ENCODE assay signal across 19 cellular contexts in genomic region chr5:79241535-79241979, GRCh38. TPM values are rescaled to one million over a fixed set of nuclear protein-coding genes. Genes with fewer than 3 reads are reported as not detected.
DNase-seq lines count a peak whose midpoint lies in the region; ATAC-seq and TF ChIP-seq lines count a peak whose summit lies in the region.
"Had no signal": no experiment of that assay in that cellular context is flagged by ENCODE, and none has a peak within 500 bp of the region (broad histone marks: within the 10 kb centered on the region; RNA-seq: fewer than 3 reads in every experiment).

No MANE protein-coding gene starts in this region.

- H3K4me1 ChIP-seq in right atrium auricular region, result peaks cover 0 to 43% of the 10 kb centered on the region in 2 donors
- peaks cover 0 to 61% (median 38%) of the 10 kb centered on the region in 12 donors for H3K4me1 ChIP-seq in heart left ventricle
- peaks cover 71% of the 10 kb centered on the region for H3K4me1 ChIP-seq in Loucy (ENCODE audit: insufficient read depth, low read length, poor library complexity, severe bottlenecking)

- no peak for ATAC-seq in heart left ventricle
- no peak for ATAC-seq in effector memory CD8-positive, alpha-beta T cell (replicated peaks)
- ATAC-seq: left cardiac atrium had no signal

- H3K36me3 Mint-ChIP-seq in effector memory CD8-positive, alpha-beta T cell (ENCODE audit: insufficient read depth), result peaks cover 38% of the 10 kb centered on the region
- H3K36me3 Mint-ChIP-seq in type B pancreatic cell (peaks cover 8% of the 10 kb centered on the region), osteocyte (ENCODE audit: unreplicated experiment) (peaks cover 6% of the 10 kb centered on the region)

- intact Hi-C loops in heart left ventricle (cut with DNase I), result no loop called here

- H3K9ac ChIP-seq in Loucy (ENCODE audit: low read depth, low read length, poor library complexity, severe bottlenecking), result peak overlapping the region; percentile 24

- peak overlapping the region; percentile 48 to 93 for H3K4me3 Mint-ChIP-seq in effector memory CD8-positive, alpha-beta T cell
- peak overlapping the region; percentile 4 for H3K4me3 Mint-ChIP-seq in type B pancreatic cell
- no peak overlapping the region for H3K4me3 Mint-ChIP-seq in osteocyte (ENCODE audit: unreplicated experiment)

- H3K4me1 Mint-ChIP-seq in effector memory CD8-positive, alpha-beta T cell (ENCODE audit: low read depth in 2 of 2), result peaks cover 48 to 78% of the 10 kb centered on the region in 2 donors
- H3K4me1 Mint-ChIP-seq in type B pancreatic cell (ENCODE audit: unreplicated experiment), result peaks cover 26% of the 10 kb centered on the region
- H3K4me1 Mint-ChIP-seq in osteocyte (ENCODE audit: unreplicated experiment), result peaks cover 35% of the 10 kb centered on the region

- no peak overlapping the region for H3K4me3 ChIP-seq in right atrium auricular region
- H3K4me3 ChIP-seq in heart left ventricle, result no peak overlapping the region
- H3K4me3 ChIP-seq in Loucy (ENCODE audit: low read length, poor library complexity, severe bottlenecking), result peak overlapping the region; percentile 82

- peaks cover 99% of the 10 kb centered on the region for H3K79me2 ChIP-seq in Loucy (ENCODE audit: insufficient read depth, low read length)

- no peak for TF ChIP-seq POLR2A in heart left ventricle (IDR thresholded peaks at IDR 0.05)

- no peaks in the 10 kb centered on the region for H3K36me3 ChIP-seq in right atrium auricular region
- no peaks in the 10 kb centered on the region for H3K36me3 ChIP-seq in heart left ventricle
- H3K36me3 ChIP-seq in Loucy (ENCODE audit: insufficient read depth, low read length), result no peaks in the 10 kb centered on the region

- 0 out of 2 replicates have a peak, but pooled peaks cover 4% of the 10 kb centered on the region for H3F3A ChIP-seq in Loucy (ENCODE audit: low read depth)

- H3K27ac Mint-ChIP-seq in effector memory CD8-positive, alpha-beta T cell, result no peak overlapping the region
- H3K27ac Mint-ChIP-seq in type B pancreatic cell (no peak overlapping the region), osteocyte (ENCODE audit: unreplicated experiment) (no peak overlapping the region)

- no peaks in the 10 kb centered on the region for H3K9me3 Mint-ChIP-seq in effector memory CD8-positive, alpha-beta T cell
- H3K9me3 Mint-ChIP-seq in type B pancreatic cell (no peaks in the 10 kb centered on the region), osteocyte (ENCODE audit: unreplicated experiment) (no peaks in the 10 kb centered on the region)

- H4K20me1 ChIP-seq in Loucy (ENCODE audit: insufficient read depth, low read length, poor library complexity, severe bottlenecking), result peaks cover 71% of the 10 kb centered on the region

- H3K9me3 ChIP-seq in right atrium auricular region (no peaks in the 10 kb centered on the region), heart left ventricle (no peaks in the 10 kb centered on the region), Loucy (ENCODE audit: insufficient read depth, low read depth, low read length) (no peaks in the 10 kb centered on the region)

- H3K27ac ChIP-seq in right atrium auricular region, result peak overlapping the region; percentile 14 to 25
- no peak overlapping the region for H3K27ac ChIP-seq in heart left ventricle
- H3K27ac ChIP-seq: HL-60 had no signal

- H3K27me3 Mint-ChIP-seq in effector memory CD8-positive, alpha-beta T cell, result no peaks in the 10 kb centered on the region
- H3K27me3 Mint-ChIP-seq in type B pancreatic cell (no peaks in the 10 kb centered on the region), osteocyte (ENCODE audit: unreplicated experiment) (no peaks in the 10 kb centered on the region)

- no peaks in the 10 kb centered on the region for H3K27me3 ChIP-seq in right atrium auricular region
- H3K27me3 ChIP-seq in heart left ventricle, result no peaks in the 10 kb centered on the region
- H3K27me3 ChIP-seq in Loucy (ENCODE audit: insufficient read depth, low read length, poor library complexity, severe bottlenecking), result no peaks in the 10 kb centered on the region

- no peak for DNase-seq in right atrium auricular region (ENCODE audit: low spot score)
- DNase-seq in heart left ventricle, result no peak
- DNase-seq in effector memory CD8-positive, alpha-beta T cell, result no peak
- no peak for DNase-seq in type B pancreatic cell (ENCODE audit: extremely low spot score, unreplicated experiment)
- DNase-seq in stimulated activated CD4-positive, alpha-beta T cell treated with anti-CD3 and anti-CD28 coated beads, Interleukin-15, amount 100 ng/mL, for 24 hours, result no peak
- DNase-seq in osteocyte (ENCODE audit: extremely low spot score, unreplicated experiment), result no peak
- DNase-seq in NCI-H226, result no peak
- DNase-seq: activated CD4-positive, alpha-beta T cell treated with anti-CD3 and anti-CD28 coated beads, Interleukin-2, amount 50 U/mL, for 48 hours; amygdala; cerebellar nuclear complex; foreskin melanocyte; GDM1; left cardiac atrium; NCI-H1417 treated with DMSO at 0.1 percent for 48 hours; NCI-H2171 treated with DMSO at 0.1 percent for 48 hours; stimulated activated CD4-positive, alpha-beta T cell treated with anti-CD3 and anti-CD28 coated beads, Interleukin-2, amount 100 ng/mL, for 48 hours; substantia nigra had no signal

- TF ChIP-seq CTCF in right atrium auricular region (IDR thresholded peaks at IDR 0.05) (no peak), heart left ventricle (IDR thresholded peaks at IDR 0.05) (no peak), Loucy (conservative IDR thresholded peaks at IDR 0.05; ENCODE audit: low read length) (no peak), type B pancreatic cell (conservative IDR thresholded peaks at IDR 0.05) (no peak), osteocyte (IDR thresholded peaks at IDR 0.05) (no peak)

- no peak overlapping the region for H2AFZ ChIP-seq in Loucy (ENCODE audit: low read length)

- H3K4me2 ChIP-seq in Loucy (ENCODE audit: low read depth, low read length, poor library complexity, severe bottlenecking), result peak overlapping the region; percentile 94

- 82 to 87% (median 84%) methylated on average over 4 of the region's 4 CpGs for WGBS in heart left ventricle, 4 donors

- H3K9me2 ChIP-seq in Loucy (replicated peaks; ENCODE audit: low read depth, low read length), result no peaks in the 10 kb centered on the region

RNA-seq across cellular contexts. Expression of gene JMY, which starts 5.6 kb away (rescaled TPM):
- total RNA-seq in right atrium auricular region, result 10 to 100 TPM; 10.6 to 13.6 TPM
- total RNA-seq in heart left ventricle, result 10 to 100 TPM; 10.0 to 16.9 (median 11.5) TPM
- 1 to 10 TPM; 3.0 to 3.5 TPM for polyA plus RNA-seq in heart left ventricle
- total RNA-seq in type B pancreatic cell (ENCODE audit: low replicate concordance), result 11.6 and 13.0 TPM in 2 replicates
- total RNA-seq in osteocyte, result 19.1 and 19.5 TPM in 2 replicates

Comparison
In these comparisons a context has a peak if more than half of its experiments do, and no peak if none do; other contexts are left out.
1. H3K27ac ChIP-seq: peak in right atrium auricular region (2 of 2); none in heart left ventricle (0 of 12).